In genomic region chr5:77946381-77947050, GRCh38 we compare ENCODE assay signal across 1 cellular context.
TF ChIP-seq lines count a peak whose summit lies in the region.

No MANE protein-coding gene starts in this region.

TF ChIP-seq in WTC11, 78 proteins besides CTCF, POLR2A, EP300 and RAD21 (continued from another document):
- no peak for TF ChIP-seq AFF4 (CRISPR knock-in tag; IDR thresholded peaks at IDR 0.05; ENCODE audit: borderline replicate concordance)
- TF ChIP-seq ATF2 (CRISPR knock-in tag; IDR thresholded peaks at IDR 0.05; ENCODE audit: borderline replicate concordance, low read depth), result no peak
- no peak for TF ChIP-seq SMAD3 (CRISPR knock-in tag; IDR thresholded peaks at IDR 0.05; ENCODE audit: borderline replicate concordance)
- TF ChIP-seq ZSCAN18 (CRISPR knock-in tag; IDR thresholded peaks at IDR 0.05), result no peak
- TF ChIP-seq ZNF263 (CRISPR knock-in tag; IDR thresholded peaks at IDR 0.05; ENCODE audit: low read depth), result no peak
